Comparison of ENCODE assay signal across 6 cellular contexts in the genomic region with DNA sequence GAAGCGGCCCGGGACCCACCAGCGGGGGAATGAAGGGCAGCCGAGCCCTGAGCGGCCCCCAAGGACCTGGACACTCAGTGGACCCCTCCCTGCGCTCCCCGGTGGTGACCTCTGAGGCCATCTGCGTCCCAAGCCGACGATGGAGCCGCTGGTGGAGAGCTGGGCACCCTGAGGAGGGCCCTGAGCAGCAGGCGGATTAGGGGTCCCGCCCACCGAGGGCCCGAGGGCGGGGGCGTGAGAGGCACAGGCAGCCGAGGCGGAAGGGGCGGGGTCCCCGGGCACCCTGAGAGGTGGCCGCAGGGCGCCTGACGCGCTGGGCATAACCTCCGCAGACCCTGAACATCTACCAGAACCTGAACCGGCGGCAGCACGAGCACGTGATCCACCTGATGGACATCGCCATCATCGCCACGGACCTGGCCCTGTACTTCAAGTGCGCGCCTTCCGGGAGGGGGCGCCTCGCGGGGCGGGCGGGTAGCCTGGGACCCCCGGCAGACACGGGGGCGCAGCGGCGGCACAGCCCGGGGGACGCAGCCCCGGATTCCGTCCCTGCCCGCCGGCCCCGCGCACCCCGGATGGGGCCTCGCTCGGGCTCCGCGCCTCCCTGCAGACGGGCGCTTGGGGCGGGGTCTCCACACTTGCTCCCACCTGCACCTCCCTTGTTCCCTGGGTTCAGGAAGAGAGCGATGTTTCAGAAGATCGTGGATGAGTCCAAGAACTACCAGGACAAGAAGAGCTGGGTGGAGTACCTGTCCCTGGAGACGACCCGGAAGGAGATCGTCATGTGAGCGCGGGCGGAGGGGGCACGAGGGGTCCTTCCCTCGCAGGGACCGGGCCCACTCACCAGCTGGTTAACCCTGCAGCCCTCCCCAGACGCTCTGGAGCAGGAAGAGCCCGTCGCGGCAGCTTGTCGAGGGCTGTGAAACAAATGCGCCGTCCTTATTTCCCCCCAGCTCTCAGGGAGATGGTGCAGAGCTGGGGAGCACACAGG. TPM values are rescaled to one million over a fixed set of nuclear protein-coding genes. Genes with fewer than 3 reads are reported as not detected.
DNase-seq lines count a peak whose midpoint lies in the region; ATAC-seq and TF ChIP-seq lines count a peak whose summit lies in the region.

No MANE protein-coding gene starts in this region.

- H3K4me3 Mint-ChIP-seq in CD8-positive, alpha-beta T cell = peak overlapping the region; percentile 83
- H3K4me3 Mint-ChIP-seq in activated CD4-positive, alpha-beta T cell treated with anti-CD3 and anti-CD28 coated beads, Interleukin-2, amount 10 ng/mL, durations not matched to agents 24 days and 14 days = peak overlapping the region; percentile 84

- peak overlapping the region; percentile 92 for H3K27ac Mint-ChIP-seq in CD8-positive, alpha-beta T cell
- peak overlapping the region; percentile 84 for H3K27ac Mint-ChIP-seq in activated CD4-positive, alpha-beta T cell treated with anti-CD3 and anti-CD28 coated beads, Interleukin-2, amount 10 ng/mL, durations not matched to agents 24 days and 14 days

- no peaks in the 10 kb centered on the region for H3K9me3 Mint-ChIP-seq in CD8-positive, alpha-beta T cell
- peaks cover 4% of the 10 kb centered on the region for H3K9me3 Mint-ChIP-seq in activated CD4-positive, alpha-beta T cell treated with anti-CD3 and anti-CD28 coated beads, Interleukin-2, amount 10 ng/mL, durations not matched to agents 24 days and 14 days

- peak; percentile 94 for ATAC-seq in CD8-positive, alpha-beta T cell
- ATAC-seq in HG02938 (IDR thresholded peaks at IDR 0.05; ENCODE audit: unreplicated experiment) = peak; percentile 46
- peak; percentile 57 for ATAC-seq in Right ventricle myocardium superior (ENCODE audit: poor library complexity)

- peaks cover 6% of the 10 kb centered on the region for H3K36me3 Mint-ChIP-seq in CD8-positive, alpha-beta T cell
- peaks cover 7% of the 10 kb centered on the region for H3K36me3 Mint-ChIP-seq in activated CD4-positive, alpha-beta T cell treated with anti-CD3 and anti-CD28 coated beads, Interleukin-2, amount 10 ng/mL, durations not matched to agents 24 days and 14 days (ENCODE audit: low read depth)

- intact Hi-C loops in CD8-positive, alpha-beta T cell (cut with DNase I, micrococcal nuclease) = loop anchor here (1.0 to 5.0 kb wide), 3 partner anchors 11 to 1344 kb away; a partner anchor contains a TSS
- intact Hi-C loops in activated CD4-positive, alpha-beta T cell treated with anti-CD3 and anti-CD28 coated beads, Interleukin-2, amount 10 ng/mL, durations not matched to agents 24 days and 14 days (cut with micrococcal nuclease) = loop anchor here (1.0 to 5.0 kb wide), 3 partner anchors 11 to 326 kb away; a partner anchor contains a TSS
- intact Hi-C loops in Right ventricle myocardium superior (cut with DNase I) = no loop called here

- DNase-seq in CD8-positive, alpha-beta T cell = peak; percentile 64 to 86 (median 80)
- DNase-seq in activated CD4-positive, alpha-beta T cell treated with anti-CD3 and anti-CD28 coated beads, Interleukin-2, amount 10 ng/mL, durations not matched to agents 24 days and 14 days = peak; percentile 93
- DNase-seq in Right ventricle myocardium superior = peak; percentile 79
- peak; percentile 70 for DNase-seq in stimulated activated CD4-positive, alpha-beta T cell treated with anti-CD3 and anti-CD28 coated beads, Interleukin-2, amount 100 ng/mL, for 4 hours (ENCODE audit: low read depth)
- no peak for DNase-seq in RWPE1 (ENCODE audit: low spot score)

- no peaks in the 10 kb centered on the region for H3K27me3 Mint-ChIP-seq in CD8-positive, alpha-beta T cell (ENCODE audit: low read depth)
- H3K27me3 Mint-ChIP-seq in activated CD4-positive, alpha-beta T cell treated with anti-CD3 and anti-CD28 coated beads, Interleukin-2, amount 10 ng/mL, durations not matched to agents 24 days and 14 days = no peaks in the 10 kb centered on the region

- H3K4me1 Mint-ChIP-seq in CD8-positive, alpha-beta T cell (ENCODE audit: low read depth) = peaks cover 17% of the 10 kb centered on the region
- peaks cover 6% of the 10 kb centered on the region for H3K4me1 Mint-ChIP-seq in activated CD4-positive, alpha-beta T cell treated with anti-CD3 and anti-CD28 coated beads, Interleukin-2, amount 10 ng/mL, durations not matched to agents 24 days and 14 days

- POLR2A ChIA-PET in CD8-positive, alpha-beta T cell (lab: Charles Lee) = interaction anchor here (0.9 to 3.2 kb wide), 3 partner anchors 10 to 323 kb away, joined by 3 to 30 read pairs (median 3); a partner anchor contains a TSS
- POLR2A ChIA-PET in RWPE1 (lab: Yijun Ruan, JAX; ENCODE audit: low non-redundant PET) = no interaction called here

- no peak for TF ChIP-seq CTCF in CD8-positive, alpha-beta T cell (IDR thresholded peaks at IDR 0.05)
- TF ChIP-seq CTCF in RWPE1 (conservative IDR thresholded peaks at IDR 0.05; ENCODE audit: low read depth) = no peak

- CTCF ChIA-PET in CD8-positive, alpha-beta T cell (lab: Charles Lee) = no interaction called here
- CTCF ChIA-PET in RWPE1 (lab: Yijun Ruan, JAX) = no interaction called here

- H3K4me1 ChIP-seq in CD8-positive, alpha-beta T cell (ENCODE audit: insufficient read depth, low read length) = peaks cover 19% of the 10 kb centered on the region

- peak overlapping the region; percentile 81 for H3K27ac ChIP-seq in CD8-positive, alpha-beta T cell (ENCODE audit: low read depth, low read length)
- no peak overlapping the region for H3K27ac ChIP-seq in RWPE1

- H3K27me3 ChIP-seq in CD8-positive, alpha-beta T cell (ENCODE audit: insufficient read depth, low read length) = no peaks in the 10 kb centered on the region

- H3K9me3 ChIP-seq in CD8-positive, alpha-beta T cell (ENCODE audit: low read length) = no peaks in the 10 kb centered on the region

- H3K36me3 ChIP-seq in CD8-positive, alpha-beta T cell (ENCODE audit: insufficient read depth, low read length) = no peaks in the 10 kb centered on the region

- peak overlapping the region; percentile 93 for H3K4me3 ChIP-seq in CD8-positive, alpha-beta T cell (ENCODE audit: low read depth, low read length)

RNA-seq across cellular contexts. Expression of a gene that starts 10.3 kb away (rescaled TPM):
- 100 to 1,000 TPM; 113 to 114 TPM for total RNA-seq in CD8-positive, alpha-beta T cell
- 232 TPM in 2 replicates for total RNA-seq in activated CD4-positive, alpha-beta T cell treated with anti-CD3 and anti-CD28 coated beads, Interleukin-2, amount 10 ng/mL, durations not matched to agents 24 days and 14 days
- total RNA-seq in Right ventricle myocardium superior = 1,145 TPM

RNA-seq across cellular contexts. Expression of a gene that starts 10.6 kb away (rescaled TPM):
- total RNA-seq in CD8-positive, alpha-beta T cell = 10 to 100 TPM; 27.2 to 28.7 TPM
- 23.4 and 24.7 TPM in 2 replicates for total RNA-seq in activated CD4-positive, alpha-beta T cell treated with anti-CD3 and anti-CD28 coated beads, Interleukin-2, amount 10 ng/mL, durations not matched to agents 24 days and 14 days
- 3.7 TPM for total RNA-seq in Right ventricle myocardium superior

RNA-seq across cellular contexts. Expression of a gene that starts 25.2 kb away (rescaled TPM):
- under 1 TPM; 0.69 to 0.73 TPM for total RNA-seq in CD8-positive, alpha-beta T cell
- 0.40 and 0.72 TPM in 2 replicates for total RNA-seq in activated CD4-positive, alpha-beta T cell treated with anti-CD3 and anti-CD28 coated beads, Interleukin-2, amount 10 ng/mL, durations not matched to agents 24 days and 14 days
- 14.6 TPM for total RNA-seq in Right ventricle myocardium superior

RNA-seq across cellular contexts. Expression of a gene that starts 38.4 kb away (rescaled TPM):
- 10 to 100 TPM; 10.3 to 10.4 TPM for total RNA-seq in CD8-positive, alpha-beta T cell
- total RNA-seq in activated CD4-positive, alpha-beta T cell treated with anti-CD3 and anti-CD28 coated beads, Interleukin-2, amount 10 ng/mL, durations not matched to agents 24 days and 14 days = 9.0 and 14.5 TPM in 2 replicates
- 1.1 TPM for total RNA-seq in Right ventricle myocardium superior

RNA-seq across cellular contexts. Expression of a gene that starts 41.9 kb away (rescaled TPM):
- 10 to 100 TPM; 39.1 to 39.5 TPM for total RNA-seq in CD8-positive, alpha-beta T cell
- total RNA-seq in activated CD4-positive, alpha-beta T cell treated with anti-CD3 and anti-CD28 coated beads, Interleukin-2, amount 10 ng/mL, durations not matched to agents 24 days and 14 days = 32.1 and 34.5 TPM in 2 replicates
- total RNA-seq in Right ventricle myocardium superior = 20.8 TPM
